In genomic region chr1:20551161-20551560, GRCh38 we compare ENCODE assay signal across 24 cellular contexts. TPM values are rescaled to one million over a fixed set of nuclear protein-coding genes. Genes with fewer than 3 reads are reported as not detected.
DNase-seq lines count a peak whose midpoint lies in the region; ATAC-seq, FAIRE-seq and TF ChIP-seq lines count a peak whose summit lies in the region.
"Had no signal": no experiment of that assay in that cellular context is flagged by ENCODE, and none has a peak within 500 bp of the region (broad histone marks: within the 10 kb centered on the region; RNA-seq: fewer than 3 reads in every experiment).

No MANE protein-coding gene starts in this region.

- no peak for FAIRE-seq in K562 (lab: Jason Lieb, UNC)
- FAIRE-seq: bronchial epithelial cell had no signal

- H3K36me3 ChIP-seq in K562 (ENCODE audit: control insufficient read depth, insufficient read depth, low read length) (no peaks in the 10 kb centered on the region), iPS-18a (ENCODE audit: control insufficient read depth, low read depth, low read length) (no peaks in the 10 kb centered on the region), skeletal muscle tissue (ENCODE audit: control insufficient read depth in 3 of 3, insufficient read depth in 3 of 3, low read length in 3 of 3) (no peaks in the 10 kb centered on the region)
- H3K36me3 ChIP-seq: sigmoid colon, stomach, WERI-Rb-1 had no signal

- intact Hi-C loops in K562 (cut with micrococcal nuclease), result no loop called here
- intact Hi-C loops in left colon (cut with DNase I, micrococcal nuclease), result no loop called here

- CTCF ChIA-PET in K562 (lab: Yijun Ruan, JAX; ENCODE audit: low intra/inter-chr PET ratio), result no interaction called here

- peaks cover 6 to 22% of the 10 kb centered on the region in 2 experiments; a peak in 3 of 5 replicates for H3K4me1 ChIP-seq in K562 (replicated peaks in 1 of 2; ENCODE audit: control insufficient read depth in 2 of 2, insufficient read depth in 2 of 2, low read length in 2 of 2)
- no peaks in the 10 kb centered on the region for H3K4me1 ChIP-seq in iPS-18a (ENCODE audit: control insufficient read depth, low read depth, low read length)
- peaks cover 17 to 26% (median 22%) of the 10 kb centered on the region in 3 donors for H3K4me1 ChIP-seq in skeletal muscle tissue (ENCODE audit: control insufficient read depth in 3 of 3, insufficient read depth in 3 of 3, low read length in 3 of 3)

- ATAC-seq in K562 (peak; percentile 13; the same call in 1 of the 3 replicates), left colon (no peak)
- ATAC-seq: CD8-positive, alpha-beta T cell; natural killer cell had no signal

- no peaks in the 10 kb centered on the region for H3K9me1 ChIP-seq in K562 (ENCODE audit: control insufficient read depth, insufficient read depth, low read length)

- WGBS in K562 (ENCODE audit: insufficient coverage, low coverage, missing lambda C conversion rate), result 2% methylated on average over 3 of the region's 3 CpGs

- H3K27ac ChIP-seq in K562 (ENCODE audit: extremely low read depth, low read depth, low read length) (no peak overlapping the region), iPS-18a (ENCODE audit: low read length) (no peak overlapping the region), skeletal muscle tissue (ENCODE audit: low read depth, low read length) (peak overlapping the region; percentile 13)
- H3K27ac ChIP-seq: 22Rv1 had no signal

- in situ Hi-C loops in K562 (cut with MboI), result no loop called here

- no peaks in the 10 kb centered on the region for H3K79me2 ChIP-seq in K562 (ENCODE audit: control insufficient read depth, insufficient read depth, low read length)

- no peak for TF ChIP-seq CTCF in K562 (IDR thresholded peaks at IDR 0.05 in 2 of 3, conservative IDR thresholded peaks at IDR 0.05 in 1 of 3; ENCODE audit: insufficient read depth in 2 of 3, low read depth in 1 of 3, low read length in 3 of 3)

- DNase-seq in NCI-H526 treated with DMSO at 0.1 percent for 48 hours (lab: John Stamatoyannopoulos, UW), result peak; percentile 40
- DNase-seq in NCI-H526 (lab: John Stamatoyannopoulos, UW), result no peak
- DNase-seq in K562 (ENCODE audit: extremely low read depth in 1 of 4, low spot score in 3 of 4), result no peak
- DNase-seq in cerebellar cortex (ENCODE audit: low spot score), result no peak
- DNase-seq in mucosa of gallbladder (ENCODE audit: low spot score), result no peak
- no peak for DNase-seq in left colon
- DNase-seq: activated CD4-positive, alpha-beta T cell treated with anti-CD3 and anti-CD28 coated beads, Interleukin-2, amount 10 ng/mL, durations not matched to agents 7 days and 5 days; activated naive CD4-positive, alpha-beta T cell treated with Interleukin-2 at 50 U/mL for 16 hours; activated T-cell treated with anti-CD3 and anti-CD28 coated beads, Interleukin-2, amount 50 U/mL, for 48 hours; amniotic stem cell; CD8-positive, alpha-beta T cell; GDM1; HFFc6; KG1; natural killer cell; NCI-H2171 treated with DMSO at 0.1 percent for 48 hours; NCI-H69; sigmoid colon; stomach had no signal

- H2AFZ ChIP-seq in K562 (ENCODE audit: low read depth, low read length), result no peak overlapping the region

- POLR2A ChIA-PET in K562 (lab: Yijun Ruan, JAX), result interaction anchor here (0.8 to 1.6 kb wide), 3 partner anchors 8 to 14 kb away, joined by 3 to 5 read pairs (median 4); no protein-coding TSS in a partner anchor

- no TSS peak for BruUV-seq in K562 (replicated peaks; lab: Mats Ljungman, UMichigan)

- H3K4me3 ChIP-seq in K562 (no peak overlapping the region), iPS-18a (ENCODE audit: low read length) (peak overlapping the region; percentile 71), skeletal muscle tissue (ENCODE audit: low read length in 3 of 3) (no peak overlapping the region)

- no peak for TF ChIP-seq EP300 in K562 (IDR thresholded peaks at IDR 0.05; ENCODE audit: low read length)

- no peaks in the 10 kb centered on the region for H3K9me3 ChIP-seq in K562 (replicated peaks; ENCODE audit: control insufficient read depth, insufficient read depth, low read depth, low read length)
- H3K9me3 ChIP-seq in iPS-18a (ENCODE audit: control insufficient read depth, low read depth, low read length), result no peaks in the 10 kb centered on the region
- no peaks in the 10 kb centered on the region for H3K9me3 ChIP-seq in skeletal muscle tissue (ENCODE audit: control insufficient read depth in 3 of 3, low read length in 3 of 3)
- H3K9me3 ChIP-seq: sigmoid colon, stomach had no signal

- H3K4me2 ChIP-seq in K562 (ENCODE audit: insufficient read depth, low read length), result no peak overlapping the region

- H4K20me1 ChIP-seq in K562 (replicated peaks; ENCODE audit: control insufficient read depth, insufficient read depth, low read length), result no peaks in the 10 kb centered on the region

- H3K27me3 ChIP-seq in K562 (ENCODE audit: control insufficient read depth in 2 of 2, insufficient read depth in 2 of 2, low read length in 2 of 2) (peaks cover 51 to 66% of the 10 kb centered on the region in 2 experiments), iPS-18a (ENCODE audit: control insufficient read depth, insufficient read depth, low read length) (peaks cover 60% of the 10 kb centered on the region), skeletal muscle tissue (ENCODE audit: control insufficient read depth in 3 of 3, insufficient read depth in 3 of 3, low read length in 3 of 3) (peaks cover 29 to 62% (median 40%) of the 10 kb centered on the region in 3 donors)

- H3K9ac ChIP-seq in K562 (ENCODE audit: insufficient read depth in 1 of 2, low read depth in 2 of 2, low read length in 2 of 2) (no peak overlapping the region), iPS-18a (ENCODE audit: low read length) (peak overlapping the region; percentile 67), skeletal muscle tissue (ENCODE audit: low read depth in 1 of 3, low read length in 3 of 3) (no peak overlapping the region)

- no peak for TF ChIP-seq POLR2A in K562 (conservative IDR thresholded peaks at IDR 0.05)

- TF ChIP-seq RAD21 in K562 (CRISPR knock-in tag; conservative IDR thresholded peaks at IDR 0.05 in 1 of 2, IDR thresholded peaks at IDR 0.05 in 1 of 2), result no peak

RNA-seq across cellular contexts. Expression of gene FAM43B, which starts 1.2 kb away (rescaled TPM):
- total RNA-seq in K562 (2011; cell fraction: chromatin; rRNA removed; ENCODE audit: low replicate concordance), result not detected in 2 replicates
- not detected in 2 replicates for total RNA-seq in K562 (2011; cell fraction: nucleolus; rRNA removed)
- total RNA-seq in K562 (2011; cell fraction: nucleoplasm; rRNA removed), result not detected in 2 replicates
- not detected in 2 replicates for total RNA-seq in K562 (2014; rRNA removed)
- not detected in 2 replicates for total RNA-seq in K562 (2014; rRNA removed; fragmentation: Illumina TruSeq; extraction: Trizol)
- total RNA-seq in K562 (2015; rRNA removed; fragmentation: Illumina TruSeq; extraction: Trizol), result not detected in 2 replicates
- not detected in 2 replicates for total RNA-seq in K562 (2021)
- not detected in 2 replicates for polyA plus RNA-seq in K562 (2011; rRNA removed)
- 0.03 TPM in 1 of 2 replicates, not detected in the other for polyA plus RNA-seq in K562 (2011; cell fraction: cytosol; rRNA removed)
- polyA plus RNA-seq in K562 (2011; cell fraction: nucleus; rRNA removed), result not detected in 2 replicates
- 0.06 TPM in 1 of 2 replicates, not detected in the other for polyA plus RNA-seq in K562 (2012)
- not detected in 2 replicates for polyA plus RNA-seq in K562 (2014; fragmentation: Illumina TruSeq; extraction: Trizol)
- not detected for polyA plus RNA-seq in K562 (2014; fragmentation: Nextera tagmentation; extraction: Ambion mirVana)
- not detected in 2 replicates for polyA plus RNA-seq in K562 (2014; rRNA removed)
- not detected in 2 replicates for polyA minus RNA-seq in K562 (2011; rRNA and poly(A)+ RNA removed)
- not detected in 2 replicates for polyA minus RNA-seq in K562 (2011; cell fraction: cytosol; rRNA and poly(A)+ RNA removed)
- not detected in 2 replicates for polyA minus RNA-seq in K562 (2011; cell fraction: nucleus; rRNA and poly(A)+ RNA removed)
- 0.52 TPM for total RNA-seq in skeletal muscle tissue
- 0.52 TPM for total RNA-seq in mucosa of gallbladder
- under 1 TPM; 0.09 to 0.39 TPM for total RNA-seq in left colon
- total RNA-seq: activated CD4-positive, alpha-beta T cell treated with anti-CD3 and anti-CD28 coated beads, Interleukin-2, amount 10 ng/mL, durations not matched to agents 7 days and 5 days; bronchial epithelial cell; CD8-positive, alpha-beta T cell; natural killer cell; stomach had no signal

RNA-seq across cellular contexts. Expression of gene CDA, which starts 37.7 kb away (rescaled TPM):
- not detected in 2 replicates for total RNA-seq in K562 (2011; cell fraction: chromatin; rRNA removed; ENCODE audit: low replicate concordance)
- total RNA-seq in K562 (2011; cell fraction: nucleolus; rRNA removed), result not detected in 2 replicates
- total RNA-seq in K562 (2011; cell fraction: nucleoplasm; rRNA removed), result not detected in 2 replicates
- total RNA-seq in K562 (2014; rRNA removed) (not detected in 2 replicates), K562 (2014; rRNA removed; fragmentation: Illumina TruSeq; extraction: Trizol) (not detected in 2 replicates), K562 (2015; rRNA removed; fragmentation: Illumina TruSeq; extraction: Trizol) (not detected in 2 replicates), K562 (2021) (not detected in 2 replicates), skeletal muscle tissue (not detected), mucosa of gallbladder (1.6 TPM), left colon (100 to 1,000 TPM in 1 of 2 donors, 10 to 100 TPM in 1; 61.3 to 138 TPM)
- polyA plus RNA-seq in K562 (2011; rRNA removed) (not detected in 2 replicates), K562 (2014; fragmentation: Illumina TruSeq; extraction: Trizol) (not detected in 2 replicates), K562 (2014; fragmentation: Nextera tagmentation; extraction: Ambion mirVana) (not detected), K562 (2014; rRNA removed) (0.12 TPM in 1 of 2 replicates, not detected in the other)
- not detected in 2 replicates for polyA plus RNA-seq in K562 (2011; cell fraction: cytosol; rRNA removed)
- polyA plus RNA-seq in K562 (2011; cell fraction: nucleus; rRNA removed), result not detected in 2 replicates
- polyA plus RNA-seq in K562 (2012), result 0.10 TPM in 1 of 2 replicates, not detected in the other
- not detected in 2 replicates for polyA minus RNA-seq in K562 (2011; rRNA and poly(A)+ RNA removed)
- polyA minus RNA-seq in K562 (2011; cell fraction: cytosol; rRNA and poly(A)+ RNA removed), result 1.9 TPM in 1 of 2 replicates, not detected in the other
- polyA minus RNA-seq in K562 (2011; cell fraction: nucleus; rRNA and poly(A)+ RNA removed), result not detected in 2 replicates
- total RNA-seq: activated CD4-positive, alpha-beta T cell treated with anti-CD3 and anti-CD28 coated beads, Interleukin-2, amount 10 ng/mL, durations not matched to agents 7 days and 5 days; CD8-positive, alpha-beta T cell had no signal

RNA-seq across cellular contexts. Expression of gene MUL1, which starts 43.2 kb away (rescaled TPM):
- total RNA-seq in K562 (2011; cell fraction: chromatin; rRNA removed; ENCODE audit: low replicate concordance), result 13.4 and 41.5 TPM in 2 replicates
- 54.0 and 57.2 TPM in 2 replicates for total RNA-seq in K562 (2011; cell fraction: nucleolus; rRNA removed)
- total RNA-seq in K562 (2011; cell fraction: nucleoplasm; rRNA removed), result 39.6 and 40.0 TPM in 2 replicates
- 20.1 and 25.0 TPM in 2 replicates for total RNA-seq in K562 (2014; rRNA removed)
- total RNA-seq in K562 (2014; rRNA removed; fragmentation: Illumina TruSeq; extraction: Trizol), result 12.7 and 14.5 TPM in 2 replicates
- 18.6 and 18.7 TPM in 2 replicates for total RNA-seq in K562 (2015; rRNA removed; fragmentation: Illumina TruSeq; extraction: Trizol)
- 32.9 and 34.6 TPM in 2 replicates for total RNA-seq in K562 (2021)
- polyA plus RNA-seq in K562 (2011; rRNA removed), result 19.3 and 21.6 TPM in 2 replicates
- polyA plus RNA-seq in K562 (2011; cell fraction: cytosol; rRNA removed), result 22.4 and 29.8 TPM in 2 replicates
- polyA plus RNA-seq in K562 (2011; cell fraction: nucleus; rRNA removed), result 16.2 and 16.7 TPM in 2 replicates
- polyA plus RNA-seq in K562 (2012), result 25.8 and 26.7 TPM in 2 replicates
- 26.2 and 26.5 TPM in 2 replicates for polyA plus RNA-seq in K562 (2014; fragmentation: Illumina TruSeq; extraction: Trizol)
- 10 to 100 TPM; 10.4 to 14.7 TPM for polyA plus RNA-seq in K562 (2014; fragmentation: Nextera tagmentation; extraction: Ambion mirVana)
- polyA plus RNA-seq in K562 (2014; rRNA removed), result 22.0 and 23.7 TPM in 2 replicates
- 14.0 and 16.3 TPM in 2 replicates for polyA minus RNA-seq in K562 (2011; rRNA and poly(A)+ RNA removed)
- polyA minus RNA-seq in K562 (2011; cell fraction: cytosol; rRNA and poly(A)+ RNA removed), result 16.0 and 19.4 TPM in 2 replicates
- polyA minus RNA-seq in K562 (2011; cell fraction: nucleus; rRNA and poly(A)+ RNA removed), result 10.5 and 15.2 TPM in 2 replicates
- 15.1 TPM for total RNA-seq in skeletal muscle tissue
- 36.6 TPM for total RNA-seq in mucosa of gallbladder
- 10 to 100 TPM; 37.9 to 43.3 TPM for total RNA-seq in left colon

Comparison
In these comparisons a context has a peak if more than half of its experiments do, and no peak if none do; other contexts are left out.
1. RNA of gene CDA, which starts 37.7 kb away (total RNA-seq): 61.3 to 138 TPM in left colon; 1.6 TPM in mucosa of gallbladder (single experiment), not detected in K562 and not detected in skeletal muscle tissue (single experiment); every median in the first group is over 10 times any median in the second.